17 cellular contexts compared by ENCODE assay signal in genomic region chr4:8754634-8755589, GRCh38.
A peak's percentile ranks its signal among the peaks of the same experiment; 100 is the strongest.
DNase-seq lines count a peak whose midpoint lies in the region; ATAC-seq and TF ChIP-seq lines count a peak whose summit lies in the region.
"Had no signal": no experiment of that assay in that cellular context is flagged by ENCODE, and none has a peak within 500 bp of the region (broad histone marks: within the 10 kb centered on the region; RNA-seq: fewer than 3 reads in every experiment).

No MANE protein-coding gene starts in this region.

- H2AFZ ChIP-seq in mesenchymal stem cell (ENCODE audit: low read depth, low read length), result no peak overlapping the region

- no peaks in the 10 kb centered on the region for H3K36me3 ChIP-seq in mesenchymal stem cell (ENCODE audit: control insufficient read depth in 1 of 2, insufficient read depth in 2 of 2, low read depth in 1 of 2, low read length in 2 of 2)
- H3K36me3 ChIP-seq: Peyer's patch had no signal

- DNase-seq in activated effector memory CD4-positive, alpha-beta T cell treated with anti-CD3 and anti-CD28 coated beads, Interleukin-2, amount 50 U/mL, for 16 hours, result peak; percentile 21
- DNase-seq in activated effector memory CD4-positive, alpha-beta T cell treated with Interleukin-2 at 50 U/mL for 16 hours, result no peak
- DNase-seq in SK-MEL-5 (ENCODE audit: low read depth, low spot score) (peak; percentile 23), mesenchymal stem cell (no peak), type B pancreatic cell (ENCODE audit: extremely low spot score, unreplicated experiment) (peak; percentile 60), ecto neural progenitor cell (ENCODE audit: low spot score) (no peak), OCI-M1 (lab: John Stamatoyannopoulos, UW) (no peak)
- DNase-seq: C1 segment of cervical spinal cord, EL, H9, Kasumi-1, NCI-H187 treated with DMSO at 0.1 percent for 48 hours, NCI-H2171, NCI-H82, SHP77 treated with DMSO at 0.1 percent for 48 hours had no signal

- H2BK15ac ChIP-seq in mesenchymal stem cell (ENCODE audit: low read depth, poor library complexity, severe bottlenecking), result no peak overlapping the region

- H3K9ac ChIP-seq in mesenchymal stem cell (ENCODE audit: low read length), result no peak overlapping the region

- H3K9me3 Mint-ChIP-seq in type B pancreatic cell, result peaks cover 5% of the 10 kb centered on the region

- no peak overlapping the region for H3K18ac ChIP-seq in mesenchymal stem cell (ENCODE audit: low read depth in 1 of 2, low read length in 2 of 2)

- no peak overlapping the region for H3K4me3 ChIP-seq in mesenchymal stem cell (ENCODE audit: insufficient read depth in 1 of 2, low read depth in 1 of 2, low read length in 2 of 2)
- H3K4me3 ChIP-seq: Peyer's patch had no signal

- no peak overlapping the region for H2BK12ac ChIP-seq in mesenchymal stem cell (ENCODE audit: low read length in 2 of 2)

- no peaks in the 10 kb centered on the region for H3K4me1 ChIP-seq in mesenchymal stem cell (ENCODE audit: control insufficient read depth, insufficient read depth, low read depth, low read length)
- H3K4me1 ChIP-seq: Peyer's patch had no signal

- no peak overlapping the region for H2BK5ac ChIP-seq in mesenchymal stem cell (ENCODE audit: low read depth, low read length, poor library complexity, severe bottlenecking)

- H3K23ac ChIP-seq in mesenchymal stem cell (ENCODE audit: low read length in 2 of 2), result no peak overlapping the region

- no peak overlapping the region for H4K8ac ChIP-seq in mesenchymal stem cell (ENCODE audit: low read length)

- H3K27ac ChIP-seq in mesenchymal stem cell (ENCODE audit: low read length, poor library complexity, severe bottlenecking), result no peak overlapping the region
- H3K27ac ChIP-seq: Peyer's patch had no signal

- H3K27me3 ChIP-seq in mesenchymal stem cell (ENCODE audit: control insufficient read depth in 1 of 2, insufficient read depth in 1 of 2, low read length in 2 of 2), result no peaks in the 10 kb centered on the region
- H3K27me3 ChIP-seq: Peyer's patch had no signal

- peak overlapping the region; percentile 19 for H3K4me2 ChIP-seq in mesenchymal stem cell (ENCODE audit: low read length, poor library complexity, severe bottlenecking)

- H3K4me3 Mint-ChIP-seq in type B pancreatic cell, result no peak overlapping the region
- H3K4me3 Mint-ChIP-seq: H9 had no signal

- no peak overlapping the region for H3K4ac ChIP-seq in mesenchymal stem cell (ENCODE audit: low read depth in 1 of 2, low read length in 2 of 2)

- H3K4me1 Mint-ChIP-seq in type B pancreatic cell (ENCODE audit: unreplicated experiment), result no peaks in the 10 kb centered on the region
- H3K4me1 Mint-ChIP-seq: H9 had no signal

- H3K79me1 ChIP-seq in mesenchymal stem cell (replicated peaks; ENCODE audit: low read length, poor library complexity, severe bottlenecking), result no peaks in the 10 kb centered on the region

- WGBS in mesenchymal stem cell, result 85% methylated on average over 23 of the region's 23 CpGs

- H2BK120ac ChIP-seq in mesenchymal stem cell (ENCODE audit: low read depth, low read length), result no peak overlapping the region

- H3K14ac ChIP-seq in mesenchymal stem cell (ENCODE audit: low read length in 2 of 2), result no peak overlapping the region

- H3K27me3 Mint-ChIP-seq in type B pancreatic cell, result peaks cover 24% of the 10 kb centered on the region

- no peaks in the 10 kb centered on the region for H3K36me3 Mint-ChIP-seq in type B pancreatic cell

- H3K27ac Mint-ChIP-seq in type B pancreatic cell, result no peak overlapping the region

- TF ChIP-seq CTCF in type B pancreatic cell (conservative IDR thresholded peaks at IDR 0.05), result no peak

- H3K9me3 ChIP-seq in mesenchymal stem cell (ENCODE audit: control insufficient read depth, low read length), result no peaks in the 10 kb centered on the region
- H3K9me3 ChIP-seq: Peyer's patch had no signal

- ATAC-seq in HG03469 (IDR thresholded peaks at IDR 0.05; ENCODE audit: unreplicated experiment), result no peak

- no peak overlapping the region for H2AK5ac ChIP-seq in mesenchymal stem cell (ENCODE audit: low read length, severe bottlenecking)

- in situ Hi-C loops in SK-MEL-5 (cut with HindIII; ENCODE audit: low pct_unique_long_range_greater_than_20kb, low sequenced_read_pairs), result no loop called here

- no peak overlapping the region for H4K91ac ChIP-seq in mesenchymal stem cell (ENCODE audit: low read length)

Comparison
In these comparisons a context has a peak if more than half of its experiments do, and no peak if none do; other contexts are left out.
1. DNase-seq: peak in activated effector memory CD4-positive, alpha-beta T cell treated with anti-CD3 and anti-CD28 coated beads, Interleukin-2, amount 50 U/mL, for 16 hours (single experiment), SK-MEL-5 (single experiment) and type B pancreatic cell (single experiment); none in activated effector memory CD4-positive, alpha-beta T cell treated with Interleukin-2 at 50 U/mL for 16 hours (single experiment), mesenchymal stem cell (single experiment), ecto neural progenitor cell (single experiment) and OCI-M1 (single experiment).